Comparison of ENCODE assay signal across 17 cellular contexts in the genomic region with DNA sequence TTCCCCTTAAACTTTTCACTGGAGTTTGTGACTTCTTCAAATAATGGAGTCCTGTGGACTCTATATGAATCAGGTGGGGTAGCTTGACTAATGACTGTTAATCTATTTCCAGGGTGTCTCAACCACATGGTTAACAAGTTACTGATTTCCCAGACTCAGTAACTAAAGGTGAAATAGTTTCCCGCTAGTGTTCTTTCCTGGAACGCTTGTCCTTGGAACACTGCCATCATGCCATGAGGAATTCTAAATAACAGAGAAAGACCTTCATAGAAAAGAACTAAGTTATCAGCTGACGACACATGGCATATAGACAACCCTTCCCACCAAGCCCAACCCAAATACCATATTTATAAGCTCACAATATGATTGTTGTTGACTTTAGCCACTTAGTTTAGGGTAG.
"Had no signal": no experiment of that assay in that cellular context is flagged by ENCODE, and none has a peak within 500 bp of the region (broad histone marks: within the 10 kb centered on the region; RNA-seq: fewer than 3 reads in every experiment).

No MANE protein-coding gene starts in this region.

- H3K36me3 ChIP-seq: gastrocnemius medialis, heart left ventricle, neural progenitor cell, sigmoid colon had no signal

- H3K27me3 ChIP-seq: gastrocnemius medialis, heart left ventricle, neural progenitor cell, sigmoid colon had no signal

- DNase-seq: activated CD4-positive, alpha-beta T cell treated with anti-CD3 and anti-CD28 coated beads, Interleukin-2, amount 10 ng/mL, durations not matched to agents 7 days and 5 days; activated CD8-positive, alpha-beta memory T cell treated with anti-CD3 and anti-CD28 coated beads, Interleukin-2, amount 50 U/mL, for 4 hours; activated naive CD4-positive, alpha-beta T cell treated with anti-CD3 and anti-CD28 coated beads, Interleukin-2, amount 10 ng/mL, durations not matched to agents 7 days and 5 days; activated naive CD8-positive, alpha-beta T cell treated with anti-CD3 and anti-CD28 coated beads, Interleukin-2, amount 50 U/mL, for 24 hours; activated T-cell treated with anti-CD3 and anti-CD28 coated beads, Interleukin-2, amount 50 U/mL, for 4 hours; anterior cingulate cortex; gastrocnemius medialis; heart left ventricle; left cardiac atrium; naive B cell; psoas muscle; sigmoid colon; stimulated activated naive B cell treated with anti-CD40 and anti-IgM and Interleukin-4, amounts not matched to agents 10 μg/mL and 1 μg/mL and 100 μg/mL, for 72 hours; T-cell had no signal

- H3K4me3 ChIP-seq: coronary artery, gastrocnemius medialis, heart left ventricle, neural progenitor cell, psoas muscle, sigmoid colon had no signal

- ATAC-seq: activated naive CD8-positive, alpha-beta T cell treated with anti-CD3 and anti-CD28 coated beads, Interleukin-2, amount 50 U/mL, for 24 hours; activated T-cell treated with anti-CD3 and anti-CD28 coated beads, Interleukin-2, amount 50 U/mL, for 4 hours; gastrocnemius medialis; heart left ventricle; left cardiac atrium; psoas muscle; SK-N-SH treated with all-trans-retinoic acid at 6 μM for 48 hours; stimulated activated naive B cell treated with anti-CD40 and anti-IgM and Interleukin-4, amounts not matched to agents 10 μg/mL and 1 μg/mL and 100 μg/mL, for 72 hours; T-cell had no signal
